In genomic region chr4:128306992-128307581, GRCh38 we compare ENCODE assay signal across 1 cellular context.
A peak's percentile ranks its signal among the peaks of the same experiment; 100 is the strongest.
TF ChIP-seq lines count a peak whose summit lies in the region.

No MANE protein-coding gene starts in this region.

TF ChIP-seq in K562, 482 proteins besides CTCF, POLR2A, EP300 and RAD21 (continued from another document and continues in another):
- no peak for TF ChIP-seq ZFP36 (IDR thresholded peaks at IDR 0.05; ENCODE audit: low read depth, low read length, partially characterized antibody)
- TF ChIP-seq ETS2 (tag; IDR thresholded peaks at IDR 0.05; ENCODE audit: borderline replicate concordance, poor library complexity, severe bottlenecking): no peak
- no peak for TF ChIP-seq ZNF408 (CRISPR knock-in tag; IDR thresholded peaks at IDR 0.05; ENCODE audit: low read depth)
- TF ChIP-seq PHB2 (IDR thresholded peaks at IDR 0.05; ENCODE audit: low read depth): no peak
- no peak for TF ChIP-seq PTBP1 (IDR thresholded peaks at IDR 0.05; ENCODE audit: low read depth, low read length)
- TF ChIP-seq ZSCAN29 (IDR thresholded peaks at IDR 0.05): no peak
- TF ChIP-seq CHCHD3 (CRISPR knock-in tag; IDR thresholded peaks at IDR 0.05): no peak
- TF ChIP-seq DACH1 (IDR thresholded peaks at IDR 0.05; ENCODE audit: partially characterized antibody): no peak
- TF ChIP-seq SLC30A9 (CRISPR knock-in tag; IDR thresholded peaks at IDR 0.05): no peak
- no peak for TF ChIP-seq TRIM25 (IDR thresholded peaks at IDR 0.05; ENCODE audit: borderline replicate concordance)
- TF ChIP-seq ZNF384 (IDR thresholded peaks at IDR 0.05; ENCODE audit: low read depth, low read length): no peak
- TF ChIP-seq NR4A1 (CRISPR knock-in tag; IDR thresholded peaks at IDR 0.05): peak; percentile 18; the same call in 1 of the 2 replicates
- TF ChIP-seq NR4A1 (tag; IDR thresholded peaks at IDR 0.05): peak; percentile 92
- no peak for TF ChIP-seq MGA (IDR thresholded peaks at IDR 0.05)
- TF ChIP-seq ZNF175 (CRISPR knock-in tag; IDR thresholded peaks at IDR 0.05; ENCODE audit: low read depth): no peak
- no peak for TF ChIP-seq SAFB2 (IDR thresholded peaks at IDR 0.05; ENCODE audit: borderline replicate concordance, low read depth, low read length, severe bottlenecking)
- TF ChIP-seq ZBTB34 (CRISPR knock-in tag; IDR thresholded peaks at IDR 0.05): 0 out of 2 replicates have a peak, but pooled peaks have one; percentile 46
- TF ChIP-seq BCLAF1 (IDR thresholded peaks at IDR 0.05; ENCODE audit: borderline replicate concordance in 1 of 2, control insufficient read depth in 1 of 2, low read depth in 2 of 2, low read length in 1 of 2): no peak
- no peak for TF ChIP-seq GTF3C2 (IDR thresholded peaks at IDR 0.05; ENCODE audit: borderline replicate concordance, extremely low read depth, insufficient read length)
- no peak for TF ChIP-seq ZBTB49 (CRISPR knock-in tag; IDR thresholded peaks at IDR 0.05; ENCODE audit: borderline replicate concordance)
- 0 out of 2 replicates have a peak, but pooled peaks have one; percentile 30 for TF ChIP-seq ZNF311 (CRISPR knock-in tag; IDR thresholded peaks at IDR 0.05)
- TF ChIP-seq RAD51 (IDR thresholded peaks at IDR 0.05; ENCODE audit: borderline replicate concordance, low read depth): no peak
- TF ChIP-seq ARID3A (IDR thresholded peaks at IDR 0.05; ENCODE audit: borderline replicate concordance, low read depth, low read length): no peak
- no peak for TF ChIP-seq BCL6 (CRISPR knock-in tag; IDR thresholded peaks at IDR 0.05)
- TF ChIP-seq BMI1 (IDR thresholded peaks at IDR 0.05; ENCODE audit: low read length): no peak
- no peak for TF ChIP-seq ZNF133 (CRISPR knock-in tag; IDR thresholded peaks at IDR 0.05)
- no peak for TF ChIP-seq RBM39 (optimal IDR thresholded peaks at IDR 0.05; ENCODE audit: low read depth, low read length)
